8 cellular contexts compared by ENCODE assay signal in genomic region chr15:77959094-77959879, GRCh38.
DNase-seq lines count a peak whose midpoint lies in the region; ATAC-seq and TF ChIP-seq lines count a peak whose summit lies in the region.

No MANE protein-coding gene starts in this region.

- in situ Hi-C loops in KBM-7 (cut with MboI; ENCODE audit: low pct_unique_long_range_greater_than_20kb, low sequenced_read_pairs): loop anchor here (25.0 kb wide), 1 partner anchor 278 kb away; the partner anchor contains the start of gene ACSBG1

- H3K27me3 ChIP-seq in BJ (ENCODE audit: control insufficient read depth, insufficient read depth, low read length): peaks cover 7% of the 10 kb centered on the region
- no peaks in the 10 kb centered on the region for H3K27me3 ChIP-seq in SJCRH30
- no peaks in the 10 kb centered on the region for H3K27me3 ChIP-seq in parathyroid adenoma (ENCODE audit: control insufficient read depth, insufficient read depth, low read length)
- no peaks in the 10 kb centered on the region for H3K27me3 ChIP-seq in thoracic aorta (replicated peaks; ENCODE audit: insufficient read depth)

- H3K9ac ChIP-seq in parathyroid adenoma: no peak overlapping the region

- TF ChIP-seq CTCF in BJ (IDR thresholded peaks at IDR 0.05; ENCODE audit: insufficient read depth, low read depth, low read length) (peak; percentile 94), parathyroid adenoma (IDR thresholded peaks at IDR 0.05) (peak; percentile 89), thoracic aorta (IDR thresholded peaks at IDR 0.05) (peak; percentile 98)

- DNase-seq in BJ (ENCODE audit: low read depth): no peak
- peak; percentile 94 for DNase-seq in KBM-7
- DNase-seq in SJCRH30: peak; percentile 85 to 89
- peak; percentile 44 to 66 (median 62) for DNase-seq in activated naive CD4-positive, alpha-beta T cell (lab: John Stamatoyannopoulos, UW)
- DNase-seq in germinal center (ENCODE audit: low spot score): peak; percentile 81
- DNase-seq in thoracic aorta (ENCODE audit: low spot score): no peak

- no peak overlapping the region for H2AFZ ChIP-seq in parathyroid adenoma

- H3K27ac ChIP-seq in SJCRH30: no peak overlapping the region
- H3K27ac ChIP-seq in parathyroid adenoma: no peak overlapping the region
- no peak overlapping the region for H3K27ac ChIP-seq in thoracic aorta

- POLR2A ChIA-PET in BJ (lab: Charles Lee): no interaction called here

- CTCF ChIA-PET in BJ (lab: Yijun Ruan, JAX): interaction anchor here (0.6 to 7.3 kb wide), 31 partner anchors 9 to 336 kb away, joined by 3 to 149 read pairs (median 5); partner anchors contain the start of gene SH2D7

- H3K9me3 ChIP-seq in SJCRH30 (replicated peaks): peaks cover 8% of the 10 kb centered on the region; the same call in 1 of the 2 replicates
- H3K9me3 ChIP-seq in parathyroid adenoma (ENCODE audit: control insufficient read depth, low read length): no peaks in the 10 kb centered on the region
- no peaks in the 10 kb centered on the region for H3K9me3 ChIP-seq in thoracic aorta

- peaks cover 5% of the 10 kb centered on the region; the same call in 1 of the 2 replicates for H3K4me1 ChIP-seq in SJCRH30
- no peaks in the 10 kb centered on the region for H3K4me1 ChIP-seq in parathyroid adenoma
- H3K4me1 ChIP-seq in thoracic aorta (ENCODE audit: control insufficient read depth in 1 of 2, low read depth in 2 of 2): no peaks in the 10 kb centered on the region

- no peaks in the 10 kb centered on the region for H3K79me2 ChIP-seq in parathyroid adenoma

- no peak overlapping the region for H3K4me2 ChIP-seq in parathyroid adenoma (ENCODE audit: low read length)

- ATAC-seq in GM19324 (IDR thresholded peaks at IDR 0.05; ENCODE audit: low FRiP score, unreplicated experiment) (peak; percentile 67), thoracic aorta (ENCODE audit: insufficient number of reproducible peaks, low FRiP score, low read depth) (peak; percentile 88)

- 0 out of 2 replicates have a peak overlapping the region, but pooled peaks have one; percentile 2 for H3K4me3 ChIP-seq in BJ (ENCODE audit: low read depth, low read length)
- H3K4me3 ChIP-seq in SJCRH30: peak overlapping the region; percentile 12; the same call in 1 of the 2 replicates
- H3K4me3 ChIP-seq in parathyroid adenoma (ENCODE audit: low read depth, low read length): no peak overlapping the region
- peak overlapping the region; percentile 60 for H3K4me3 ChIP-seq in thoracic aorta

- H3K36me3 ChIP-seq in BJ (ENCODE audit: control insufficient read depth, insufficient read depth, low read length) (no peaks in the 10 kb centered on the region), SJCRH30 (no peaks in the 10 kb centered on the region), parathyroid adenoma (ENCODE audit: control insufficient read depth, insufficient read depth, low read length) (no peaks in the 10 kb centered on the region), thoracic aorta (no peaks in the 10 kb centered on the region)

Comparison
In these comparisons a context has a peak if more than half of its experiments do, and no peak if none do; other contexts are left out.
1. DNase-seq: peak in KBM-7 (single experiment), SJCRH30 (2 of 2), activated naive CD4-positive, alpha-beta T cell (4 of 4) and germinal center (single experiment); none in BJ (single experiment) and thoracic aorta (single experiment).
2. Peak in every context shown above with its lines, with median percentiles within 50 percentile points of each other: CTCF ChIP-seq.